1 cellular context compared by ENCODE assay signal in the genomic region with DNA sequence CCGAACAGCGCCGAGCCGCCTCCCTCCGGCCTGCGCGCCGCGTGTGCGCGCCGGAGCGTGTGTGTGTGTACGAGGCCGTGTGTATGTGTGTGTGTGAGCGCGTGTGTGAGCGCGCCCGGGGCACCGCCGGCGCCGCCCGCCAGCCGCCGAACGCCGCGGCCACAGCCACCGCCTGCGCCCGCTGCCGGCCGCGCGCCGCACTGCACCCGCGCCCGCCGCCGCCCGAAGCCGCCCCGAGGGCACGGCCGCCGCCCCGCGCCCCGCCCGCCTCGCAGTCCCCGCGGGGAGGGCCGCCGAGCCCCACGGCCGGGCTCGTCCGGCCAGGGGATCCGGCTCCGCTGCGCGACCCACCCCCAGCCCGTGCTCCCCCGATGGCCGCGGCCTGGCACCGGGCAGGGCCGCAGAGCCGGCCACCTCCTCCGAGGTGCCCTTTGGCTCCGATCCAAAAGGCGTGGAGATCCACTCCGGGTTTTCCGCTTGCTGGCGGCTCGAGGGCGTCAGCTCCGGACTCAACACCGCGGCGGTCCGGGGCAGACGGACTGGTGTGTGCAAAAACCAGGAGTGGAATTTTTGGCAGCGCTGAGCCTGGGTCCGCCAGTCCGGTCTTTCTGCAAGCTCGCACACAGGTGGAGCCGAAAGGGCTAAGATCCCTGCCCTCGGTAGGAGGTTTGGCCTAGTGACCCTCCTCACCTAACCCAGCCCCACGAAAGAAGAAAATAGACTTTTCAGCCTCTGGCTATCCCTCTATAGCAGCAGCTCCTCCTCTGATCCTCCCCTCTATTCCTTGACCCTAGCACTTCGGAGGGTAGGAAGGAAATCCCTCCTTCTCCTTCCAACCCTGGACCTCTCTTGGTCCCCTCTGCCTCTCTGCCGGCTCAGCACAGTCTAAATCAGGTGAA.
A peak's percentile ranks its signal among the peaks of the same experiment; 100 is the strongest.
TF ChIP-seq lines count a peak whose summit lies in the region.

A gene with protein sequence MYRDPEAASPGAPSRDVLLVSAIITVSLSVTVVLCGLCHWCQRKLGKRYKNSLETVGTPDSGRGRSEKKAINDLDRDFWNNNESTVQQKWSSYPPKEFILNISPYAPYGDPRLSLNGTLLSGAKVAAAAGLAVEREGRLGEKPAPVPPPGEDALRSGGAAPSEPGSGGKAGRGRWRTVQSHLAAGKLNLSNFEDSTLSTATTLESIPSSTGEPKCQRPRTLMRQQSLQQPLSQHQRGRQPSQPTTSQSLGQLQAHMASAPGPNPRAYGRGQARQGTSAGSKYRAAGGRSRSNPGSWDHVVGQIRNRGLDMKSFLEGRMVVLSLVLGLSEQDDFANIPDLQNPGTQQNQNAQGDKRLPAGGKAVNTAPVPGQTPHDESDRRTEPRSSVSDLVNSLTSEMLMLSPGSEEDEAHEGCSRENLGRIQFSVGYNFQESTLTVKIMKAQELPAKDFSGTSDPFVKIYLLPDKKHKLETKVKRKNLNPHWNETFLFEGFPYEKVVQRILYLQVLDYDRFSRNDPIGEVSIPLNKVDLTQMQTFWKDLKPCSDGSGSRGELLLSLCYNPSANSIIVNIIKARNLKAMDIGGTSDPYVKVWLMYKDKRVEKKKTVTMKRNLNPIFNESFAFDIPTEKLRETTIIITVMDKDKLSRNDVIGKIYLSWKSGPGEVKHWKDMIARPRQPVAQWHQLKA (minus strand): TSS at position 47 of the 899 bp plus-strand sequence. CDS start 256 bp downstream, outside the sequence.

TF ChIP-seq in K562, 482 proteins besides CTCF, POLR2A, EP300 and RAD21 (continued from another document and continues in another):
- TF ChIP-seq, protein P1, sequence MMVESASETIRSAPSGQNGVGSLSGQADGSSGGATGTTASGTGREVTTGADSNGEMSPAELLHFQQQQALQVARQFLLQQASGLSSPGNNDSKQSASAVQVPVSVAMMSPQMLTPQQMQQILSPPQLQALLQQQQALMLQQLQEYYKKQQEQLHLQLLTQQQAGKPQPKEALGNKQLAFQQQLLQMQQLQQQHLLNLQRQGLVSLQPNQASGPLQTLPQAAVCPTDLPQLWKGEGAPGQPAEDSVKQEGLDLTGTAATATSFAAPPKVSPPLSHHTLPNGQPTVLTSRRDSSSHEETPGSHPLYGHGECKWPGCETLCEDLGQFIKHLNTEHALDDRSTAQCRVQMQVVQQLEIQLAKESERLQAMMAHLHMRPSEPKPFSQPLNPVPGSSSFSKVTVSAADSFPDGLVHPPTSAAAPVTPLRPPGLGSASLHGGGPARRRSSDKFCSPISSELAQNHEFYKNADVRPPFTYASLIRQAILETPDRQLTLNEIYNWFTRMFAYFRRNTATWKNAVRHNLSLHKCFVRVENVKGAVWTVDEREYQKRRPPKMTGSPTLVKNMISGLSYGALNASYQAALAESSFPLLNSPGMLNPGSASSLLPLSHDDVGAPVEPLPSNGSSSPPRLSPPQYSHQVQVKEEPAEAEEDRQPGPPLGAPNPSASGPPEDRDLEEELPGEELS (CRISPR knock-in tag; IDR thresholded peaks at IDR 0.05; ENCODE audit: borderline replicate concordance): no peak
- TF ChIP-seq, protein P2, sequence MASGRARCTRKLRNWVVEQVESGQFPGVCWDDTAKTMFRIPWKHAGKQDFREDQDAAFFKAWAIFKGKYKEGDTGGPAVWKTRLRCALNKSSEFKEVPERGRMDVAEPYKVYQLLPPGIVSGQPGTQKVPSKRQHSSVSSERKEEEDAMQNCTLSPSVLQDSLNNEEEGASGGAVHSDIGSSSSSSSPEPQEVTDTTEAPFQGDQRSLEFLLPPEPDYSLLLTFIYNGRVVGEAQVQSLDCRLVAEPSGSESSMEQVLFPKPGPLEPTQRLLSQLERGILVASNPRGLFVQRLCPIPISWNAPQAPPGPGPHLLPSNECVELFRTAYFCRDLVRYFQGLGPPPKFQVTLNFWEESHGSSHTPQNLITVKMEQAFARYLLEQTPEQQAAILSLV (tag; IDR thresholded peaks at IDR 0.05): no peak
- TF ChIP-seq CBX5 (IDR thresholded peaks at IDR 0.05; ENCODE audit: borderline replicate concordance, low read depth) (no peak), SMC3 (conservative IDR thresholded peaks at IDR 0.05; ENCODE audit: insufficient read depth, low read depth, low read length) (no peak), SAP30 (IDR thresholded peaks at IDR 0.05; ENCODE audit: borderline replicate concordance, insufficient read depth, low read depth, low read length, poor library complexity, severe bottlenecking) (no peak), HLTF (IDR thresholded peaks at IDR 0.05) (no peak), CC2D1A (IDR thresholded peaks at IDR 0.05) (no peak), JUN (IDR thresholded peaks at IDR 0.05; ENCODE audit: borderline replicate concordance, low read depth, low read length) (0 out of 2 replicates have a peak, but pooled peaks have one; percentile 21), JUN (CRISPR knock-in tag; IDR thresholded peaks at IDR 0.05; ENCODE audit: borderline replicate concordance) (no peak), FOXP1 (CRISPR knock-in tag; IDR thresholded peaks at IDR 0.05) (peak; percentile 52; the same call in 1 of the 2 replicates), SAFB (IDR thresholded peaks at IDR 0.05; ENCODE audit: borderline replicate concordance, low read depth, low read length) (no peak), SOX6 (IDR thresholded peaks at IDR 0.05) (no peak), POLR2AphosphoS2 (IDR thresholded peaks at IDR 0.05; ENCODE audit: low read length) (no peak), CREBBP (IDR thresholded peaks at IDR 0.05; ENCODE audit: low read depth, low read length) (no peak), FUS (optimal IDR thresholded peaks at IDR 0.05; ENCODE audit: low read depth, low read length) (no peak), PHF20 (IDR thresholded peaks at IDR 0.05; ENCODE audit: partially characterized antibody) (peak; percentile 42), TAL1 (IDR thresholded peaks at IDR 0.05) (no peak), NBN (IDR thresholded peaks at IDR 0.05; ENCODE audit: low read depth) (no peak), TGIF2 (CRISPR knock-in tag; IDR thresholded peaks at IDR 0.05) (no peak), NUFIP1 (IDR thresholded peaks at IDR 0.05; ENCODE audit: partially characterized antibody) (peak; percentile 98), ETS2 (tag; IDR thresholded peaks at IDR 0.05; ENCODE audit: borderline replicate concordance, poor library complexity, severe bottlenecking) (no peak), MCM3 (IDR thresholded peaks at IDR 0.05) (no peak), SRF (CRISPR knock-in tag; IDR thresholded peaks at IDR 0.05) (0 out of 4 replicates have a peak, but pooled peaks of 1 of the 2 experiments have one; percentile 31), CREB1 (IDR thresholded peaks at IDR 0.05) (peak; percentile 33; the same call in 1 of the 2 replicates), CREB1 (CRISPR knock-in tag; IDR thresholded peaks at IDR 0.05) (peak; percentile 72)
- TF ChIP-seq, protein P3, sequence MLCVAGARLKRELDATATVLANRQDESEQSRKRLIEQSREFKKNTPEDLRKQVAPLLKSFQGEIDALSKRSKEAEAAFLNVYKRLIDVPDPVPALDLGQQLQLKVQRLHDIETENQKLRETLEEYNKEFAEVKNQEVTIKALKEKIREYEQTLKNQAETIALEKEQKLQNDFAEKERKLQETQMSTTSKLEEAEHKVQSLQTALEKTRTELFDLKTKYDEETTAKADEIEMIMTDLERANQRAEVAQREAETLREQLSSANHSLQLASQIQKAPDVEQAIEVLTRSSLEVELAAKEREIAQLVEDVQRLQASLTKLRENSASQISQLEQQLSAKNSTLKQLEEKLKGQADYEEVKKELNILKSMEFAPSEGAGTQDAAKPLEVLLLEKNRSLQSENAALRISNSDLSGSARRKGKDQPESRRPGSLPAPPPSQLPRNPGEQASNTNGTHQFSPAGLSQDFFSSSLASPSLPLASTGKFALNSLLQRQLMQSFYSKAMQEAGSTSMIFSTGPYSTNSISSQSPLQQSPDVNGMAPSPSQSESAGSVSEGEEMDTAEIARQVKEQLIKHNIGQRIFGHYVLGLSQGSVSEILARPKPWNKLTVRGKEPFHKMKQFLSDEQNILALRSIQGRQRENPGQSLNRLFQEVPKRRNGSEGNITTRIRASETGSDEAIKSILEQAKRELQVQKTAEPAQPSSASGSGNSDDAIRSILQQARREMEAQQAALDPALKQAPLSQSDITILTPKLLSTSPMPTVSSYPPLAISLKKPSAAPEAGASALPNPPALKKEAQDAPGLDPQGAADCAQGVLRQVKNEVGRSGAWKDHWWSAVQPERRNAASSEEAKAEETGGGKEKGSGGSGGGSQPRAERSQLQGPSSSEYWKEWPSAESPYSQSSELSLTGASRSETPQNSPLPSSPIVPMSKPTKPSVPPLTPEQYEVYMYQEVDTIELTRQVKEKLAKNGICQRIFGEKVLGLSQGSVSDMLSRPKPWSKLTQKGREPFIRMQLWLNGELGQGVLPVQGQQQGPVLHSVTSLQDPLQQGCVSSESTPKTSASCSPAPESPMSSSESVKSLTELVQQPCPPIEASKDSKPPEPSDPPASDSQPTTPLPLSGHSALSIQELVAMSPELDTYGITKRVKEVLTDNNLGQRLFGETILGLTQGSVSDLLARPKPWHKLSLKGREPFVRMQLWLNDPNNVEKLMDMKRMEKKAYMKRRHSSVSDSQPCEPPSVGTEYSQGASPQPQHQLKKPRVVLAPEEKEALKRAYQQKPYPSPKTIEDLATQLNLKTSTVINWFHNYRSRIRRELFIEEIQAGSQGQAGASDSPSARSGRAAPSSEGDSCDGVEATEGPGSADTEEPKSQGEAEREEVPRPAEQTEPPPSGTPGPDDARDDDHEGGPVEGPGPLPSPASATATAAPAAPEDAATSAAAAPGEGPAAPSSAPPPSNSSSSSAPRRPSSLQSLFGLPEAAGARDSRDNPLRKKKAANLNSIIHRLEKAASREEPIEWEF (CRISPR knock-in tag; IDR thresholded peaks at IDR 0.05): no peak
- TF ChIP-seq, protein P4, sequence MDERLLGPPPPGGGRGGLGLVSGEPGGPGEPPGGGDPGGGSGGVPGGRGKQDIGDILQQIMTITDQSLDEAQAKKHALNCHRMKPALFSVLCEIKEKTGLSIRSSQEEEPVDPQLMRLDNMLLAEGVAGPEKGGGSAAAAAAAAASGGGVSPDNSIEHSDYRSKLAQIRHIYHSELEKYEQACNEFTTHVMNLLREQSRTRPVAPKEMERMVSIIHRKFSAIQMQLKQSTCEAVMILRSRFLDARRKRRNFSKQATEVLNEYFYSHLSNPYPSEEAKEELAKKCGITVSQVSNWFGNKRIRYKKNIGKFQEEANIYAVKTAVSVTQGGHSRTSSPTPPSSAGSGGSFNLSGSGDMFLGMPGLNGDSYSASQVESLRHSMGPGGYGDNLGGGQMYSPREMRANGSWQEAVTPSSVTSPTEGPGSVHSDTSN (CRISPR knock-in tag; IDR thresholded peaks at IDR 0.05; ENCODE audit: low read depth): no peak
- TF ChIP-seq, protein P4 (tag; conservative IDR thresholded peaks at IDR 0.05; ENCODE audit: low read depth): no peak
- TF ChIP-seq, protein P5, sequence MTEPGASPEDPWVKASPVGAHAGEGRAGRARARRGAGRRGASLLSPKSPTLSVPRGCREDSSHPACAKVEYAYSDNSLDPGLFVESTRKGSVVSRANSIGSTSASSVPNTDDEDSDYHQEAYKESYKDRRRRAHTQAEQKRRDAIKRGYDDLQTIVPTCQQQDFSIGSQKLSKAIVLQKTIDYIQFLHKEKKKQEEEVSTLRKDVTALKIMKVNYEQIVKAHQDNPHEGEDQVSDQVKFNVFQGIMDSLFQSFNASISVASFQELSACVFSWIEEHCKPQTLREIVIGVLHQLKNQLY (CRISPR knock-in tag; conservative IDR thresholded peaks at IDR 0.05): no peak
- TF ChIP-seq, protein P6, sequence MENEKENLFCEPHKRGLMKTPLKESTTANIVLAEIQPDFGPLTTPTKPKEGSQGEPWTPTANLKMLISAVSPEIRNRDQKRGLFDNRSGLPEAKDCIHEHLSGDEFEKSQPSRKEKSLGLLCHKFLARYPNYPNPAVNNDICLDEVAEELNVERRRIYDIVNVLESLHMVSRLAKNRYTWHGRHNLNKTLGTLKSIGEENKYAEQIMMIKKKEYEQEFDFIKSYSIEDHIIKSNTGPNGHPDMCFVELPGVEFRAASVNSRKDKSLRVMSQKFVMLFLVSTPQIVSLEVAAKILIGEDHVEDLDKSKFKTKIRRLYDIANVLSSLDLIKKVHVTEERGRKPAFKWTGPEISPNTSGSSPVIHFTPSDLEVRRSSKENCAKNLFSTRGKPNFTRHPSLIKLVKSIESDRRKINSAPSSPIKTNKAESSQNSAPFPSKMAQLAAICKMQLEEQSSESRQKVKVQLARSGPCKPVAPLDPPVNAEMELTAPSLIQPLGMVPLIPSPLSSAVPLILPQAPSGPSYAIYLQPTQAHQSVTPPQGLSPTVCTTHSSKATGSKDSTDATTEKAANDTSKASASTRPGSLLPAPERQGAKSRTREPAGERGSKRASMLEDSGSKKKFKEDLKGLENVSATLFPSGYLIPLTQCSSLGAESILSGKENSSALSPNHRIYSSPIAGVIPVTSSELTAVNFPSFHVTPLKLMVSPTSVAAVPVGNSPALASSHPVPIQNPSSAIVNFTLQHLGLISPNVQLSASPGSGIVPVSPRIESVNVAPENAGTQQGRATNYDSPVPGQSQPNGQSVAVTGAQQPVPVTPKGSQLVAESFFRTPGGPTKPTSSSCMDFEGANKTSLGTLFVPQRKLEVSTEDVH (IDR thresholded peaks at IDR 0.05; ENCODE audit: low read depth, partially characterized antibody): no peak
